39 cellular contexts compared by ENCODE assay signal in the genomic region with DNA sequence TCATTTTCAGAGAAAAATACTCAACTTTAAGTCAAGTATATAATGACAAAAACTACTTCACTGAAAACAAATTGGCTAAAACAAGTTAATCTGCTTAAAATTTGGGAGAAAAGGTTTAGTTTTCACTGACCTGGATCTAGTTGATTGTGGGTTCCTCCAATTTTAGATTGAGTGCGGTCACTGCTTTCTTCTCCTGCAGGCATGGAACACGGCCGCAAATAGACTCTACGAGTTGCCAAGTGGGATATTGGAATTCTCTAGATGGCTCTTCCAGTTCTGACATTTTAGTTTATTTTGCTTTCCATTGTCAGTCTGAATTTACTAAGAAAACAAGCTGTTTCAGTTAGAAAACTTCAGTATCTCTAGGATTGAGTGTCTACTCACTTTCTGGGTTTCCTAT. TPM values are rescaled to one million over a fixed set of nuclear protein-coding genes. Genes with fewer than 3 reads are reported as not detected.
"Had no signal": no experiment of that assay in that cellular context is flagged by ENCODE, and none has a peak within 500 bp of the region (broad histone marks: within the 10 kb centered on the region; RNA-seq: fewer than 3 reads in every experiment).

No MANE protein-coding gene starts in this region.

- FAIRE-seq: astrocyte, bronchial epithelial cell had no signal

- H3K4me1 ChIP-seq: adrenal gland, ascending aorta, body of pancreas, breast epithelium had no signal

- DNase-seq: activated effector memory CD4-positive, alpha-beta T cell treated with anti-CD3 and anti-CD28 coated beads, Interleukin-2, amount 50 U/mL, for 16 hours; activated effector memory CD4-positive, alpha-beta T cell treated with Interleukin-2 at 50 U/mL for 16 hours; activated gamma-delta T cell; activated gamma-delta T cell treated with Interleukin-2 at 50 U/mL for 16 hours; activated naive CD4-positive, alpha-beta T cell; activated naive CD4-positive, alpha-beta T cell treated with anti-CD3 and anti-CD28 coated beads for 36 hours; activated naive CD4-positive, alpha-beta T cell treated with anti-CD3 and anti-CD28 coated beads, Interleukin-2, amount 10 ng/mL, durations not matched to agents 7 days and 5 days; activated naive CD4-positive, alpha-beta T cell treated with anti-CD3 and anti-CD28 coated beads, Interleukin-2, amount 50 U/mL, for 16 hours; activated naive CD4-positive, alpha-beta T cell treated with Interleukin-2 at 50 U/mL for 16 hours; activated naive CD8-positive, alpha-beta T cell treated with anti-CD3 and anti-CD28 coated beads for 36 hours; activated naive CD8-positive, alpha-beta T cell treated with anti-CD3 and anti-CD28 coated beads, Interleukin-2, amount 10 ng/mL, durations not matched to agents 7 days and 5 days; activated naive CD8-positive, alpha-beta T cell treated with anti-CD3 and anti-CD28 coated beads, Interleukin-2, amount 50 U/mL, for 24 hours; activated T-cell treated with anti-CD3 and anti-CD28 coated beads, Interleukin-2, amount 50 U/mL, for 1 hour; activated T-cell treated with anti-CD3 and anti-CD28 coated beads, Interleukin-2, amount 50 U/mL, for 24 hours; activated T-cell treated with anti-CD3 and anti-CD28 coated beads, Interleukin-2, amount 50 U/mL, for 4 hours; activated T-cell treated with anti-CD3 and anti-CD28 coated beads, Interleukin-2, amount 50 U/mL, for 48 hours; activated T-cell treated with anti-CD3 and anti-CD28 coated beads, Interleukin-2, amount 50 U/mL, for 72 hours; adrenal gland; amniotic stem cell; amygdala; anterior cingulate cortex; aorta; body of pancreas; brain microvascular endothelial cell; caudate nucleus; central memory CD4-positive, alpha-beta T cell; cerebellar nuclear complex had no signal

- H3K9me3 ChIP-seq: adrenal gland, ascending aorta, body of pancreas had no signal

- H3K27ac ChIP-seq: adrenal gland, ascending aorta, body of pancreas, brain microvascular endothelial cell, breast epithelium, cardiac muscle cell had no signal

- ATAC-seq: activated naive CD4-positive, alpha-beta T cell treated with anti-CD3 and anti-CD28 coated beads, Interleukin-2, amount 50 U/mL, for 72 hours; activated naive CD8-positive, alpha-beta T cell treated with anti-CD3 and anti-CD28 coated beads, Interleukin-2, amount 50 U/mL, for 24 hours; activated T-cell treated with anti-CD3 and anti-CD28 coated beads, Interleukin-2, amount 50 U/mL, for 4 hours; activated T-cell treated with anti-CD3 and anti-CD28 coated beads, Interleukin-2, amount 50 U/mL, for 72 hours; activated T-helper 17 cell treated with anti-CD3 and anti-CD28 coated beads, Interleukin-2, amount 50 U/mL, for 72 hours; body of pancreas had no signal

- H3K36me3 ChIP-seq: adrenal gland, ascending aorta, brain microvascular endothelial cell, breast epithelium, cardiac muscle cell had no signal

- H3K27me3 ChIP-seq: adrenal gland, ascending aorta, body of pancreas, brain microvascular endothelial cell, breast epithelium, cardiac muscle cell had no signal

- H3K4me3 ChIP-seq: adrenal gland, ascending aorta, body of pancreas, breast epithelium, cardiac muscle cell had no signal

RNA-seq across cellular contexts. Expression of a gene that starts 12.3 kb away (rescaled TPM):
- total RNA-seq: activated naive CD4-positive, alpha-beta T cell treated with anti-CD3 and anti-CD28 coated beads for 36 hours; activated naive CD4-positive, alpha-beta T cell treated with anti-CD3 and anti-CD28 coated beads, Interleukin-2, amount 50 U/mL, for 72 hours; activated naive CD8-positive, alpha-beta T cell treated with anti-CD3 and anti-CD28 coated beads for 36 hours; activated naive CD8-positive, alpha-beta T cell treated with anti-CD3 and anti-CD28 coated beads, Interleukin-2, amount 10 ng/mL, durations not matched to agents 7 days and 5 days; activated T-cell treated with anti-CD3 and anti-CD28 coated beads, Interleukin-2, amount 50 U/mL, for 4 hours; activated T-cell treated with anti-CD3 and anti-CD28 coated beads, Interleukin-2, amount 50 U/mL, for 72 hours; activated T-helper 1 cell treated with anti-CD3 and anti-CD28 coated beads, Interleukin-12 subunit alpha, Interleukin-12 subunit beta, Interleukin-2, Interleukin-4 antibody, amounts not matched to agents 30 ng/mL and 10 ng/mL and 1 ng/mL, durations not matched to agents 14 hours and 24 hours and 36 hours; activated T-helper 17 cell treated with anti-CD3 and anti-CD28 coated beads, Interleukin-2, amount 50 U/mL, for 72 hours; activated T-helper 2 cell treated with anti-CD3 and anti-CD28 coated beads, Interferon-gamma antibody, Interleukin-2, Interleukin-4, amounts not matched to agents 10 μg/mL and 5 μg/mL and 100 μg/mL, durations not matched to agents 14 hours and 24 hours and 36 hours; adrenal gland; aorta; ascending aorta; astrocyte; body of pancreas; breast epithelium; bronchial epithelial cell; cardiac muscle cell; cerebellum; chondrocyte had no signal
- polyA plus RNA-seq: adipose tissue, adrenal gland, aorta, cardiac muscle cell had no signal

RNA-seq across cellular contexts. Expression of a gene that starts 29.3 kb away (rescaled TPM):
- total RNA-seq: activated naive CD4-positive, alpha-beta T cell treated with anti-CD3 and anti-CD28 coated beads for 36 hours; activated naive CD4-positive, alpha-beta T cell treated with anti-CD3 and anti-CD28 coated beads, Interleukin-2, amount 50 U/mL, for 72 hours; activated naive CD8-positive, alpha-beta T cell treated with anti-CD3 and anti-CD28 coated beads for 36 hours; activated naive CD8-positive, alpha-beta T cell treated with anti-CD3 and anti-CD28 coated beads, Interleukin-2, amount 10 ng/mL, durations not matched to agents 7 days and 5 days; activated T-cell treated with anti-CD3 and anti-CD28 coated beads, Interleukin-2, amount 50 U/mL, for 4 hours; activated T-cell treated with anti-CD3 and anti-CD28 coated beads, Interleukin-2, amount 50 U/mL, for 72 hours; activated T-helper 1 cell treated with anti-CD3 and anti-CD28 coated beads, Interleukin-12 subunit alpha, Interleukin-12 subunit beta, Interleukin-2, Interleukin-4 antibody, amounts not matched to agents 30 ng/mL and 10 ng/mL and 1 ng/mL, durations not matched to agents 14 hours and 24 hours and 36 hours; activated T-helper 17 cell treated with anti-CD3 and anti-CD28 coated beads, Interleukin-2, amount 50 U/mL, for 72 hours; activated T-helper 2 cell treated with anti-CD3 and anti-CD28 coated beads, Interferon-gamma antibody, Interleukin-2, Interleukin-4, amounts not matched to agents 10 μg/mL and 5 μg/mL and 100 μg/mL, durations not matched to agents 14 hours and 24 hours and 36 hours; adrenal gland; aorta; ascending aorta; astrocyte; body of pancreas; breast epithelium; bronchial epithelial cell; cardiac muscle cell; cerebellum; chondrocyte had no signal
- polyA plus RNA-seq: adipose tissue, adrenal gland, aorta, cardiac muscle cell had no signal

RNA-seq across cellular contexts. Expression of a gene that starts 48.0 kb away (rescaled TPM):
- total RNA-seq: activated naive CD4-positive, alpha-beta T cell treated with anti-CD3 and anti-CD28 coated beads for 36 hours; activated naive CD4-positive, alpha-beta T cell treated with anti-CD3 and anti-CD28 coated beads, Interleukin-2, amount 50 U/mL, for 72 hours; activated naive CD8-positive, alpha-beta T cell treated with anti-CD3 and anti-CD28 coated beads for 36 hours; activated naive CD8-positive, alpha-beta T cell treated with anti-CD3 and anti-CD28 coated beads, Interleukin-2, amount 10 ng/mL, durations not matched to agents 7 days and 5 days; activated T-cell treated with anti-CD3 and anti-CD28 coated beads, Interleukin-2, amount 50 U/mL, for 4 hours; activated T-cell treated with anti-CD3 and anti-CD28 coated beads, Interleukin-2, amount 50 U/mL, for 72 hours; activated T-helper 1 cell treated with anti-CD3 and anti-CD28 coated beads, Interleukin-12 subunit alpha, Interleukin-12 subunit beta, Interleukin-2, Interleukin-4 antibody, amounts not matched to agents 30 ng/mL and 10 ng/mL and 1 ng/mL, durations not matched to agents 14 hours and 24 hours and 36 hours; activated T-helper 17 cell treated with anti-CD3 and anti-CD28 coated beads, Interleukin-2, amount 50 U/mL, for 72 hours; activated T-helper 2 cell treated with anti-CD3 and anti-CD28 coated beads, Interferon-gamma antibody, Interleukin-2, Interleukin-4, amounts not matched to agents 10 μg/mL and 5 μg/mL and 100 μg/mL, durations not matched to agents 14 hours and 24 hours and 36 hours; adrenal gland; aorta; ascending aorta; astrocyte; body of pancreas; breast epithelium; bronchial epithelial cell; cardiac muscle cell; cerebellum; chondrocyte had no signal
- polyA plus RNA-seq: adipose tissue, adrenal gland, aorta, cardiac muscle cell had no signal
